17 cellular contexts compared by ENCODE assay signal in genomic region chr6:90266845-90267621, GRCh38. TPM values are rescaled to one million over a fixed set of nuclear protein-coding genes. Genes with fewer than 3 reads are reported as not detected.
DNase-seq lines count a peak whose midpoint lies in the region; ATAC-seq and TF ChIP-seq lines count a peak whose summit lies in the region.
"Had no signal": no experiment of that assay in that cellular context is flagged by ENCODE, and none has a peak within 500 bp of the region (broad histone marks: within the 10 kb centered on the region; RNA-seq: fewer than 3 reads in every experiment).

No MANE protein-coding gene starts in this region.

- ATAC-seq in GM23338, result no peak
- ATAC-seq in left colon, result peak; percentile 68
- no peak for ATAC-seq in upper lobe of right lung
- ATAC-seq: left lobe of liver had no signal

- WGBS in adrenal gland, 4 donors, result 82 to 86% (median 84%) methylated on average over 6 of the region's 6 CpGs
- 76 to 77% methylated on average over 6 of the region's 6 CpGs for WGBS in tibial nerve, 2 donors

- no peak overlapping the region for H2AFZ ChIP-seq in GM23338

- H3K4me1 Mint-ChIP-seq in activated CD4-positive, alpha-beta T cell treated with anti-CD3 and anti-CD28 coated beads, Interleukin-2, amount 10 ng/mL, durations not matched to agents 7 days and 5 days, result peaks cover 90% of the 10 kb centered on the region
- H3K4me1 Mint-ChIP-seq in GM23338, result no peaks in the 10 kb centered on the region
- H3K4me1 Mint-ChIP-seq in T-helper 2 cell treated with Interferon-gamma antibody and Interleukin-4, amounts not matched to agents 5 μg/mL and 100 μg/mL, for 36 hours (ENCODE audit: low read depth), result peaks cover 71% of the 10 kb centered on the region

- no peak overlapping the region for H3K27ac ChIP-seq in GM23338 (ENCODE audit: low read depth)
- no peak overlapping the region for H3K27ac ChIP-seq in adrenal gland
- H3K27ac ChIP-seq in upper lobe of right lung, result no peak overlapping the region
- no peak overlapping the region for H3K27ac ChIP-seq in tibial nerve
- H3K27ac ChIP-seq: breast epithelium, prostate gland had no signal

- peaks cover 72% of the 10 kb centered on the region for H3K36me3 Mint-ChIP-seq in activated CD4-positive, alpha-beta T cell treated with anti-CD3 and anti-CD28 coated beads, Interleukin-2, amount 10 ng/mL, durations not matched to agents 7 days and 5 days (ENCODE audit: low read depth)
- H3K36me3 Mint-ChIP-seq in GM23338 (ENCODE audit: low read depth), result peaks cover 7% of the 10 kb centered on the region; the same call in 1 of the 3 replicates
- peaks cover 47% of the 10 kb centered on the region for H3K36me3 Mint-ChIP-seq in T-helper 2 cell treated with Interferon-gamma antibody and Interleukin-4, amounts not matched to agents 5 μg/mL and 100 μg/mL, for 36 hours (ENCODE audit: low read depth)

- peaks cover 7% of the 10 kb centered on the region for H3K9me3 Mint-ChIP-seq in activated CD4-positive, alpha-beta T cell treated with anti-CD3 and anti-CD28 coated beads, Interleukin-2, amount 10 ng/mL, durations not matched to agents 7 days and 5 days
- H3K9me3 Mint-ChIP-seq in GM23338, result no peaks in the 10 kb centered on the region
- H3K9me3 Mint-ChIP-seq in T-helper 2 cell treated with Interferon-gamma antibody and Interleukin-4, amounts not matched to agents 5 μg/mL and 100 μg/mL, for 36 hours, result peaks cover 16% of the 10 kb centered on the region

- TF ChIP-seq POLR2A in adrenal gland (IDR thresholded peaks at IDR 0.05), result no peak
- no peak for TF ChIP-seq POLR2A in tibial nerve (IDR thresholded peaks at IDR 0.05)

- no peak for TF ChIP-seq EP300 in tibial nerve (IDR thresholded peaks at IDR 0.05)

- H4K20me1 ChIP-seq in GM23338 (replicated peaks; ENCODE audit: insufficient read depth), result no peaks in the 10 kb centered on the region

- POLR2A ChIA-PET in activated CD4-positive, alpha-beta T cell treated with anti-CD3 and anti-CD28 coated beads, Interleukin-2, amount 10 ng/mL, durations not matched to agents 7 days and 5 days (lab: Charles Lee), result no interaction called here

- H3K4me2 ChIP-seq in GM23338, result no peak overlapping the region
- H3K4me2 ChIP-seq: smooth muscle cell had no signal

- H3K9me2 ChIP-seq in GM23338 (ENCODE audit: insufficient read depth), result no peaks in the 10 kb centered on the region

- H3K9me3 ChIP-seq in adrenal gland (replicated peaks in 1 of 3) (no peaks in the 10 kb centered on the region), upper lobe of right lung (no peaks in the 10 kb centered on the region), tibial nerve (peaks cover 0 to 8% (median 0%) of the 10 kb centered on the region in 4 donors)
- H3K9me3 ChIP-seq: HAP-1, prostate gland had no signal

- H3F3A ChIP-seq in GM23338 (replicated peaks; ENCODE audit: low read depth), result no peaks in the 10 kb centered on the region

- intact Hi-C loops in left colon (cut with DNase I, micrococcal nuclease), result no loop called here
- intact Hi-C loops in adrenal gland (cut with DNase I), result no loop called here
- intact Hi-C loops in upper lobe of right lung (cut with DNase I), result no loop called here

- TF ChIP-seq CTCF in GM23338 (conservative IDR thresholded peaks at IDR 0.05; ENCODE audit: low read depth in 2 of 2) (no peak), adrenal gland (IDR thresholded peaks at IDR 0.05) (no peak), upper lobe of right lung (IDR thresholded peaks at IDR 0.05) (no peak), tibial nerve (IDR thresholded peaks at IDR 0.05) (no peak)

- CTCF ChIA-PET in activated CD4-positive, alpha-beta T cell treated with anti-CD3 and anti-CD28 coated beads, Interleukin-2, amount 10 ng/mL, durations not matched to agents 7 days and 5 days (lab: Charles Lee), result interaction anchor here (0.6 to 1.3 kb wide), 3 partner anchors 13 to 206 kb away, joined by 3 to 4 read pairs (median 3); no protein-coding TSS in a partner anchor

- peak overlapping the region; percentile 95 for H3K27ac Mint-ChIP-seq in activated CD4-positive, alpha-beta T cell treated with anti-CD3 and anti-CD28 coated beads, Interleukin-2, amount 10 ng/mL, durations not matched to agents 7 days and 5 days
- H3K27ac Mint-ChIP-seq in GM23338, result peak overlapping the region; percentile 31; the same call in 1 of the 2 replicates
- peak overlapping the region; percentile 65 for H3K27ac Mint-ChIP-seq in T-helper 2 cell treated with Interferon-gamma antibody and Interleukin-4, amounts not matched to agents 5 μg/mL and 100 μg/mL, for 36 hours

- peak overlapping the region; percentile 49 for H3K4me3 Mint-ChIP-seq in activated CD4-positive, alpha-beta T cell treated with anti-CD3 and anti-CD28 coated beads, Interleukin-2, amount 10 ng/mL, durations not matched to agents 7 days and 5 days
- no peak overlapping the region for H3K4me3 Mint-ChIP-seq in GM23338
- peak overlapping the region; percentile 56 for H3K4me3 Mint-ChIP-seq in T-helper 2 cell treated with Interferon-gamma antibody and Interleukin-4, amounts not matched to agents 5 μg/mL and 100 μg/mL, for 36 hours

- H3K27me3 ChIP-seq in GM23338 (ENCODE audit: insufficient read depth) (no peaks in the 10 kb centered on the region), adrenal gland (no peaks in the 10 kb centered on the region), upper lobe of right lung (no peaks in the 10 kb centered on the region), tibial nerve (no peaks in the 10 kb centered on the region)
- H3K27me3 ChIP-seq: breast epithelium had no signal

- no peaks in the 10 kb centered on the region for H3K27me3 Mint-ChIP-seq in activated CD4-positive, alpha-beta T cell treated with anti-CD3 and anti-CD28 coated beads, Interleukin-2, amount 10 ng/mL, durations not matched to agents 7 days and 5 days
- no peaks in the 10 kb centered on the region for H3K27me3 Mint-ChIP-seq in GM23338 (ENCODE audit: insufficient read depth, low read depth, poor library complexity)
- H3K27me3 Mint-ChIP-seq in T-helper 2 cell treated with Interferon-gamma antibody and Interleukin-4, amounts not matched to agents 5 μg/mL and 100 μg/mL, for 36 hours (ENCODE audit: low read depth), result no peaks in the 10 kb centered on the region

- no peak for DNase-seq in activated CD4-positive, alpha-beta T cell treated with anti-CD3 and anti-CD28 coated beads, Interleukin-2, amount 10 ng/mL, durations not matched to agents 7 days and 5 days
- no peak for DNase-seq in activated CD4-positive, alpha-beta T cell treated with anti-CD3 and anti-CD28 coated beads for 4 hours
- DNase-seq in GM23338 (ENCODE audit: low spot score) (no peak), left colon (no peak), adrenal gland (no peak), upper lobe of right lung (no peak), tibial nerve (ENCODE audit: low spot score in 2 of 2) (no peak)
- DNase-seq in T-helper 2 cell treated with Interferon-gamma antibody and Interleukin-4, amounts not matched to agents 5 μg/mL and 100 μg/mL, for 36 hours (ENCODE audit: low spot score), result no peak
- DNase-seq: activated CD4-positive, alpha-beta T cell treated with anti-CD3 and anti-CD28 coated beads for 1 hour; activated effector memory CD4-positive, alpha-beta T cell treated with anti-CD3 and anti-CD28 coated beads, Interleukin-2, amount 50 U/mL, for 16 hours; NCI-H2029; NK-92 treated with Interleukin-12 subunit alpha and Interleukin-12 subunit beta, amount 100 ng/mL, for 24 hours had no signal

- no peaks in the 10 kb centered on the region for H3K79me2 ChIP-seq in GM23338 (replicated peaks; ENCODE audit: insufficient read depth)

- H3K4me3 ChIP-seq in GM23338, result no peak overlapping the region
- no peak overlapping the region for H3K4me3 ChIP-seq in adrenal gland
- H3K4me3 ChIP-seq in upper lobe of right lung, result no peak overlapping the region
- H3K4me3 ChIP-seq in tibial nerve, result no peak overlapping the region
- H3K4me3 ChIP-seq: breast epithelium, HAP-1, prostate gland, smooth muscle cell had no signal

- H3K4me1 ChIP-seq in GM23338 (ENCODE audit: insufficient read depth), result no peaks in the 10 kb centered on the region
- H3K4me1 ChIP-seq in adrenal gland (replicated peaks in 1 of 2), result no peaks in the 10 kb centered on the region
- H3K4me1 ChIP-seq in upper lobe of right lung, result no peaks in the 10 kb centered on the region
- H3K4me1 ChIP-seq in tibial nerve, result peaks cover 0 to 5% (median 0%) of the 10 kb centered on the region in 4 donors
- H3K4me1 ChIP-seq: breast epithelium, HAP-1, prostate gland had no signal

- H3K36me3 ChIP-seq in GM23338 (ENCODE audit: insufficient read depth) (no peaks in the 10 kb centered on the region), adrenal gland (replicated peaks in 1 of 2) (no peaks in the 10 kb centered on the region), upper lobe of right lung (no peaks in the 10 kb centered on the region), tibial nerve (peaks cover 0 to 22% (median 0%) of the 10 kb centered on the region in 3 donors)
- H3K36me3 ChIP-seq: breast epithelium, HAP-1, prostate gland had no signal

TF ChIP-seq in GM23338, 12 proteins besides CTCF, POLR2A, EP300 and RAD21 (continues in another document):
- no peak for TF ChIP-seq EZH2phosphoT487 (IDR thresholded peaks at IDR 0.05; ENCODE audit: unreplicated experiment)
- no peak for TF ChIP-seq ZNF114 (CRISPR knock-in tag; IDR thresholded peaks at IDR 0.05)

RNA-seq across cellular contexts. Expression of gene BACH2, which starts 29.6 kb away (rescaled TPM):
- total RNA-seq in activated CD4-positive, alpha-beta T cell treated with anti-CD3 and anti-CD28 coated beads, Interleukin-2, amount 10 ng/mL, durations not matched to agents 7 days and 5 days, result 10 to 100 TPM; 59.4 to 61.6 TPM
- 3.3 and 5.7 TPM in 2 replicates for total RNA-seq in GM23338 (2014; rRNA removed; shearing (Covaris generic))
- polyA plus RNA-seq in GM23338 (2016; fragmentation: Nextera tagmentation; extraction: Ambion mirVana), result 1.3 and 1.6 TPM in 2 replicates
- 1 to 10 TPM in 1 of 2 donors, under 1 TPM in 1; 0.67 to 1.3 TPM for total RNA-seq in left colon
- 1 to 10 TPM in 5 of 8 donors, under 1 TPM in 3; 0.17 to 2.9 (median 1.3) TPM for total RNA-seq in adrenal gland
- under 1 TPM; 0.08 to 0.13 (median 0.09) TPM for polyA plus RNA-seq in adrenal gland
- 4.9 TPM for total RNA-seq in upper lobe of right lung
- total RNA-seq in tibial nerve, result 10 to 100 TPM in 2 of 4 donors, 1 to 10 TPM in 2; 4.4 to 11.1 (median 8.4) TPM

Comparison
In these comparisons a context has a peak if more than half of its experiments do, and no peak if none do; other contexts are left out.
1. H3K27ac Mint-ChIP-seq: peak in every context shown above with its lines; median percentile 95 in activated CD4-positive, alpha-beta T cell treated with anti-CD3 and anti-CD28 coated beads, Interleukin-2, amount 10 ng/mL, durations not matched to agents 7 days and 5 days; 65 in T-helper 2 cell treated with Interferon-gamma antibody and Interleukin-4, amounts not matched to agents 5 μg/mL and 100 μg/mL, for 36 hours; 31 in GM23338.